ENCODE assay signal across 8 cellular contexts in genomic region chr14:75063013-75063412, GRCh38. TPM values are rescaled to one million over a fixed set of nuclear protein-coding genes. Genes with fewer than 3 reads are reported as not detected.
DNase-seq lines count a peak whose midpoint lies in the region; ATAC-seq and TF ChIP-seq lines count a peak whose summit lies in the region.

No MANE protein-coding gene starts in this region.

- TF ChIP-seq CTCF in fibroblast of pulmonary artery (IDR thresholded peaks at IDR 0.05; ENCODE audit: low read length, missing control alignments) = no peak

- H3K9ac ChIP-seq in GM23248 (peak overlapping the region; percentile 78), skeletal muscle satellite cell (ENCODE audit: low read depth, low read length) (peak overlapping the region; percentile 80)

- 0 out of 2 replicates have a peak, but pooled peaks cover 7% of the 10 kb centered on the region for H3K36me3 ChIP-seq in GM23248 (ENCODE audit: low read depth)
- peaks cover 4% of the 10 kb centered on the region for H3K36me3 ChIP-seq in skeletal muscle satellite cell (ENCODE audit: insufficient read depth, low read length)

- H3K4me1 ChIP-seq in GM23248 (ENCODE audit: insufficient read depth) (peaks cover 12% of the 10 kb centered on the region), skeletal muscle satellite cell (ENCODE audit: control insufficient read depth, insufficient read depth, low read length) (peaks cover 1% of the 10 kb centered on the region)

- H3K79me2 ChIP-seq in GM23248 (ENCODE audit: insufficient read depth) = peaks cover 26% of the 10 kb centered on the region

- in situ Hi-C loops in GM23248 (cut with MboI) = no loop called here

- peak overlapping the region; percentile 98 for H3K4me3 ChIP-seq in GM23248
- peak overlapping the region; percentile 95 for H3K4me3 ChIP-seq in fibroblast of pulmonary artery (replicated peaks; ENCODE audit: low read depth, low read length)
- peak overlapping the region; percentile 83 for H3K4me3 ChIP-seq in skeletal muscle satellite cell (ENCODE audit: low read length)

- no peak overlapping the region for H3K27ac ChIP-seq in GM23248

- 0 to 3% methylated on average over 5 of the region's 5 CpGs for WGBS in GM23248 (ENCODE audit: low coverage in 1 of 2, low lambda C conversion rate in 2 of 2, missing lambda C conversion rate in 2 of 2), 2 experiments

- peak overlapping the region; percentile 96 for H2AFZ ChIP-seq in GM23248

- H3K27me3 ChIP-seq in GM23248 (replicated peaks; ENCODE audit: insufficient read depth) = no peaks in the 10 kb centered on the region
- no peaks in the 10 kb centered on the region for H3K27me3 ChIP-seq in skeletal muscle satellite cell (ENCODE audit: control insufficient read depth, insufficient read depth, low read length)

- peak overlapping the region; percentile 97 for H3K4me2 ChIP-seq in GM23248 (ENCODE audit: unreplicated experiment)
- H3K4me2 ChIP-seq in skeletal muscle satellite cell (ENCODE audit: low read length) = peak overlapping the region; percentile 84

- no peaks in the 10 kb centered on the region for H3K9me3 ChIP-seq in GM23248 (ENCODE audit: low read depth)
- H3K9me3 ChIP-seq in skeletal muscle satellite cell (replicated peaks; ENCODE audit: low read length) = no peaks in the 10 kb centered on the region

- no peaks in the 10 kb centered on the region for H4K20me1 ChIP-seq in GM23248 (ENCODE audit: insufficient read depth)

- DNase-seq in GM23248 (peak; percentile 31), fibroblast of pulmonary artery (ENCODE audit: low read depth) (no peak), NCI-H345 treated with DMSO at 0.1 percent for 48 hours (lab: John Stamatoyannopoulos, UW; ENCODE audit: unreplicated experiment) (no peak)
- DNase-seq in activated CD4-positive, CD25-positive, alpha-beta regulatory T cell treated with anti-CD3 and anti-CD28 coated beads, Interleukin-2, amount 50 U/mL, for 72 hours = no peak

- no peaks in the 10 kb centered on the region for H3K9me2 ChIP-seq in GM23248 (ENCODE audit: insufficient read depth)

- peaks cover 16% of the 10 kb centered on the region for H3F3A ChIP-seq in GM23248 (ENCODE audit: insufficient read depth)

- ATAC-seq in SK-N-SH treated with all-trans-retinoic acid at 6 μM for 48 hours (peak; percentile 14), GM21529 (IDR thresholded peaks at IDR 0.05; ENCODE audit: unreplicated experiment) (no peak), HG02588 (IDR thresholded peaks at IDR 0.05; ENCODE audit: unreplicated experiment) (no peak)

TF ChIP-seq in SK-N-SH treated with all-trans-retinoic acid at 6 μM for 48 hours, 23 proteins besides CTCF, POLR2A, EP300 and RAD21:
- TF ChIP-seq POU6F1 (CRISPR knock-in tag; IDR thresholded peaks at IDR 0.05; ENCODE audit: borderline replicate concordance, low read depth) (no peak), OSR1 (CRISPR knock-in tag; IDR thresholded peaks at IDR 0.05) (no peak), ESRRG (CRISPR knock-in tag; IDR thresholded peaks at IDR 0.05) (no peak), GLIS3 (CRISPR knock-in tag; IDR thresholded peaks at IDR 0.05) (no peak)

RNA-seq across cellular contexts. Expression of gene ACYP1, which starts 0.8 kb away (rescaled TPM):
- total RNA-seq in GM23248 (2014; rRNA removed; shearing (Covaris generic)) = 5.7 and 7.3 TPM in 2 replicates
- 18.0 and 19.3 TPM in 2 replicates for polyA plus RNA-seq in GM23248 (2016; fragmentation: Nextera tagmentation; extraction: Ambion mirVana)
- 5.3 and 5.9 TPM in 2 replicates for total RNA-seq in skeletal muscle satellite cell (2012; rRNA removed)

RNA-seq across cellular contexts. Expression of gene ZC2HC1C, which starts 6.4 kb away (rescaled TPM):
- 2.8 and 5.3 TPM in 2 replicates for total RNA-seq in GM23248 (2014; rRNA removed; shearing (Covaris generic))
- polyA plus RNA-seq in GM23248 (2016; fragmentation: Nextera tagmentation; extraction: Ambion mirVana) = 1.0 TPM in 2 replicates
- 0.51 and 0.87 TPM in 2 replicates for total RNA-seq in skeletal muscle satellite cell (2012; rRNA removed)

RNA-seq across cellular contexts. Expression of gene MLH3, which starts 11.7 kb away (rescaled TPM):
- 12.3 and 19.9 TPM in 2 replicates for total RNA-seq in GM23248 (2014; rRNA removed; shearing (Covaris generic))
- 7.3 and 10.8 TPM in 2 replicates for polyA plus RNA-seq in GM23248 (2016; fragmentation: Nextera tagmentation; extraction: Ambion mirVana)
- total RNA-seq in skeletal muscle satellite cell (2012; rRNA removed) = 20.3 and 27.6 TPM in 2 replicates
